Comparison of ENCODE assay signal across 8 cellular contexts in genomic region chr1:202958544-202959275, GRCh38. TPM values are rescaled to one million over a fixed set of nuclear protein-coding genes. Genes with fewer than 3 reads are reported as not detected.
DNase-seq lines count a peak whose midpoint lies in the region; ATAC-seq lines count a peak whose summit lies in the region.

No MANE protein-coding gene starts in this region.

- no peak for ATAC-seq in GM21381 (IDR thresholded peaks at IDR 0.05; ENCODE audit: unreplicated experiment)

- H3K9me3 ChIP-seq in subcutaneous abdominal adipose tissue (ENCODE audit: control insufficient read depth in 5 of 5, low read length in 5 of 5): no peaks in the 10 kb centered on the region

- peak overlapping the region; percentile 90 for H3K27ac Mint-ChIP-seq in activated naive CD8-positive, alpha-beta T cell

- H3K9me3 Mint-ChIP-seq in activated naive CD8-positive, alpha-beta T cell (ENCODE audit: low read depth): no peaks in the 10 kb centered on the region

- peak; percentile 74 for DNase-seq in DMS53 (lab: John Stamatoyannopoulos, UW)
- peak; percentile 29 for DNase-seq in HT-29 (ENCODE audit: low spot score)
- DNase-seq in iPS-NIHi7 (ENCODE audit: extremely low spot score): peak; percentile 19
- no peak for DNase-seq in NCI-H1417 (lab: John Stamatoyannopoulos, UW)
- DNase-seq in amniotic stem cell (lab: John Stamatoyannopoulos, UW): no peak

- H3K27ac ChIP-seq in subcutaneous abdominal adipose tissue (ENCODE audit: low read depth, low read length): no peak overlapping the region

- H3K36me3 Mint-ChIP-seq in activated naive CD8-positive, alpha-beta T cell: peaks cover 2% of the 10 kb centered on the region

- H3K9ac ChIP-seq in subcutaneous abdominal adipose tissue (ENCODE audit: low read length in 5 of 5): peak overlapping the region in 3 of 5 donors; percentile 48 to 80 (median 76)

- peaks cover 2 to 41% (median 37%) of the 10 kb centered on the region in 5 donors for H3K4me1 ChIP-seq in subcutaneous abdominal adipose tissue (ENCODE audit: control insufficient read depth in 5 of 5, insufficient read depth in 5 of 5, low read length in 5 of 5)

- peaks cover 5 to 30% (median 24%) of the 10 kb centered on the region in 5 donors for H3K36me3 ChIP-seq in subcutaneous abdominal adipose tissue (ENCODE audit: control insufficient read depth in 5 of 5, insufficient read depth in 5 of 5, low read length in 5 of 5)

- H3K27me3 Mint-ChIP-seq in activated naive CD8-positive, alpha-beta T cell: no peaks in the 10 kb centered on the region

- peak overlapping the region; percentile 96 for H3K4me3 Mint-ChIP-seq in activated naive CD8-positive, alpha-beta T cell

- H3K4me3 ChIP-seq in subcutaneous abdominal adipose tissue (ENCODE audit: low read depth in 1 of 5, low read length in 5 of 5): peak overlapping the region; percentile 85 to 97 (median 89)

- H3K4me1 Mint-ChIP-seq in activated naive CD8-positive, alpha-beta T cell (ENCODE audit: low read depth): peaks cover 36% of the 10 kb centered on the region

- H3K27me3 ChIP-seq in subcutaneous abdominal adipose tissue (ENCODE audit: control insufficient read depth in 5 of 5, insufficient read depth in 4 of 5, low read length in 5 of 5): no peaks in the 10 kb centered on the region

RNA-seq across cellular contexts. Expression of gene ADIPOR1, which starts 0.6 kb away (rescaled TPM):
- 105 and 117 TPM in 2 replicates for total RNA-seq in HT-29 (2014; rRNA removed; shearing (Covaris generic))

RNA-seq across cellular contexts. Expression of gene CYB5R1, which starts 8.3 kb away (rescaled TPM):
- total RNA-seq in HT-29 (2014; rRNA removed; shearing (Covaris generic)): 27.5 and 38.5 TPM in 2 replicates

RNA-seq across cellular contexts. Expression of gene KLHL12, which starts 31.7 kb away (rescaled TPM):
- total RNA-seq in HT-29 (2014; rRNA removed; shearing (Covaris generic)): 12.7 and 15.3 TPM in 2 replicates

RNA-seq across cellular contexts. Expression of gene TMEM183A, which starts 48.5 kb away (rescaled TPM):
- 92.5 and 94.2 TPM in 2 replicates for total RNA-seq in HT-29 (2014; rRNA removed; shearing (Covaris generic))

Comparison
In these comparisons a context has a peak if more than half of its experiments do, and no peak if none do; other contexts are left out.
1. DNase-seq: peak in DMS53 (single experiment), HT-29 (single experiment) and iPS-NIHi7 (single experiment); none in NCI-H1417 (0 of 3) and amniotic stem cell (single experiment).